ENCODE assay signal across 14 cellular contexts in the genomic region with DNA sequence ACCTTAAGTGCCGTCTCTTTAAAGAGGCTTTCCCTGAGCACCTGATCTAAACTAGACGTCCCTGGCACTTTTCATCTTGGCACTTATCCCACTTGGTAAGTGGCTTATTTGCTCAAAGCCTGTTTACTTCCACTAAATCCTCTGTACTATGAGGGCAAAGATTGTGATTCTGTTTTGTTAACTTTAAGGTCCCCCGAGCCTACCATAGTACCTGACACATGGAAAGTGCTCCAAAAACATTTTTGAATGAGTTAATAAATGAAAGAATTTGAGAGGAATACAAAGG.
DNase-seq lines count a peak whose midpoint lies in the region; ATAC-seq and TF ChIP-seq lines count a peak whose summit lies in the region.
"Had no signal": no experiment of that assay in that cellular context is flagged by ENCODE, and none has a peak within 500 bp of the region (broad histone marks: within the 10 kb centered on the region; RNA-seq: fewer than 3 reads in every experiment).

No MANE protein-coding gene starts in this region.

- no peaks in the 10 kb centered on the region for H3F3A ChIP-seq in PC-3 (ENCODE audit: low read length, unreplicated experiment)

- H3K36me3 ChIP-seq in lung (ENCODE audit: control insufficient read depth in 2 of 2, insufficient read depth in 2 of 2, low read length in 2 of 2) (no peaks in the 10 kb centered on the region), PC-3 (ENCODE audit: low read depth, low read length) (no peaks in the 10 kb centered on the region)
- H3K36me3 ChIP-seq: upper lobe of left lung had no signal

- no peaks in the 10 kb centered on the region for H3K79me2 ChIP-seq in PC-3 (ENCODE audit: low read length)

- DNase-seq in DMS79 treated with DMSO at 0.1 percent for 48 hours (lab: John Stamatoyannopoulos, UW) (peak; percentile 84), NCI-H187 treated with DMSO at 0.1 percent for 48 hours (lab: John Stamatoyannopoulos, UW) (peak; percentile 87), NCI-H748 (lab: John Stamatoyannopoulos, UW; ENCODE audit: unreplicated experiment) (peak; percentile 68), lung (ENCODE audit: low spot score) (peak; percentile 57), PC-3 (no peak)
- no peak for DNase-seq in effector CD8-positive, alpha-beta T cell (lab: John Stamatoyannopoulos, UW)
- DNase-seq: activated CD4-positive, CD25-positive, alpha-beta regulatory T cell treated with anti-CD3 and anti-CD28 coated beads, Interleukin-2, amount 50 U/mL, for 72 hours; CD4-positive, alpha-beta memory T cell; foreskin melanocyte; kidney glomerular epithelial cell; NCI-H446 treated with DMSO at 0.1 percent for 48 hours had no signal

- H3K4me3 ChIP-seq in lung (no peak overlapping the region), PC-3 (ENCODE audit: low read length) (no peak overlapping the region)
- H3K4me3 ChIP-seq: upper lobe of left lung had no signal

- intact Hi-C loops in PC-3 (cut with micrococcal nuclease), result no loop called here

- CTCF ChIA-PET in PC-3 (lab: Charles Lee), result no interaction called here

- no peak overlapping the region for H2AFZ ChIP-seq in PC-3 (ENCODE audit: low read length)

- H3K4me1 ChIP-seq in lung (ENCODE audit: control insufficient read depth in 2 of 2, insufficient read depth in 2 of 2, low read length in 2 of 2) (no peaks in the 10 kb centered on the region), PC-3 (ENCODE audit: insufficient read depth, low read length) (peaks cover 12% of the 10 kb centered on the region)
- H3K4me1 ChIP-seq: upper lobe of left lung had no signal

- no peak overlapping the region for H3K9ac ChIP-seq in PC-3 (ENCODE audit: low read length)

- H3K27me3 ChIP-seq in lung (ENCODE audit: control insufficient read depth, insufficient read depth) (peaks cover 3% of the 10 kb centered on the region), PC-3 (ENCODE audit: low read length) (peaks cover 46% of the 10 kb centered on the region)
- H3K27me3 ChIP-seq: upper lobe of left lung had no signal

- no peak overlapping the region for H3K4me2 ChIP-seq in PC-3 (ENCODE audit: low read length)

- WGBS in lung, 2 donors, result 52 to 67% methylated on average over 3 of the region's 3 CpGs

- H3K9me3 ChIP-seq in lung (ENCODE audit: control insufficient read depth in 2 of 2, insufficient read depth in 1 of 2, low read length in 1 of 2) (peaks cover 0 to 2% of the 10 kb centered on the region in 2 donors), PC-3 (ENCODE audit: low read length) (no peaks in the 10 kb centered on the region)
- H3K9me3 ChIP-seq: upper lobe of left lung had no signal

- ATAC-seq in lung (ENCODE audit: insufficient read depth, low FRiP score) (no peak), PC-3 (no peak), HG03460 (IDR thresholded peaks at IDR 0.05; ENCODE audit: unreplicated experiment) (no peak)

- TF ChIP-seq CTCF in lung (IDR thresholded peaks at IDR 0.05; ENCODE audit: control extremely low read depth, extremely low read depth) (no peak), PC-3 (conservative IDR thresholded peaks at IDR 0.05; ENCODE audit: low read depth, low read length) (no peak)

- POLR2A ChIA-PET in PC-3 (lab: Charles Lee; ENCODE audit: unreplicated experiment), result no interaction called here

- BruUV-seq in PC-3 (replicated peaks; lab: Mats Ljungman, UMichigan), result no TSS peak

- H3K27ac ChIP-seq in lung (ENCODE audit: low read depth in 1 of 2, low read length in 1 of 2) (no peak overlapping the region), PC-3 (ENCODE audit: low read length) (no peak overlapping the region)
- H3K27ac ChIP-seq: epithelial cell of prostate, upper lobe of left lung had no signal

- no peaks in the 10 kb centered on the region for H4K20me1 ChIP-seq in PC-3 (ENCODE audit: low read length)

- H3K9me2 ChIP-seq in PC-3 (replicated peaks; ENCODE audit: low read length), result no peaks in the 10 kb centered on the region

Comparison
In these comparisons a context has a peak if more than half of its experiments do, and no peak if none do; other contexts are left out.
1. DNase-seq: peak in DMS79 treated with DMSO at 0.1 percent for 48 hours (single experiment), NCI-H187 treated with DMSO at 0.1 percent for 48 hours (single experiment), NCI-H748 (single experiment) and lung (single experiment); none in PC-3 (single experiment) and effector CD8-positive, alpha-beta T cell (single experiment).